In genomic region chr9:34380511-34381315, GRCh38 we compare ENCODE assay signal across 8 cellular contexts.
DNase-seq lines count a peak whose midpoint lies in the region; ATAC-seq and TF ChIP-seq lines count a peak whose summit lies in the region.

No MANE protein-coding gene starts in this region.

- ATAC-seq in HG03175 (IDR thresholded peaks at IDR 0.05; ENCODE audit: unreplicated experiment) (peak; percentile 36), HG03457 (IDR thresholded peaks at IDR 0.05; ENCODE audit: unreplicated experiment) (no peak)

- no peaks in the 10 kb centered on the region for H3K4me1 ChIP-seq in NT2/D1 (ENCODE audit: insufficient read depth, insufficient read length)

- no peaks in the 10 kb centered on the region for H3K36me3 ChIP-seq in NT2/D1 (ENCODE audit: insufficient read depth, insufficient read length, low read length)

- H3K4me3 ChIP-seq in NT2/D1 (ENCODE audit: insufficient read length, low read depth) = peak overlapping the region; percentile 56
- peak overlapping the region; percentile 39 for H3K4me3 ChIP-seq in epithelial cell of esophagus (ENCODE audit: low read length)

- peaks cover 60% of the 10 kb centered on the region for H3K27me3 ChIP-seq in NT2/D1 (ENCODE audit: insufficient read depth, insufficient read length)

- TF ChIP-seq CTCF in epithelial cell of esophagus (IDR thresholded peaks at IDR 0.05; ENCODE audit: insufficient read depth, low read depth, low read length, missing control alignments) = no peak

- no peaks in the 10 kb centered on the region for H3K9me3 ChIP-seq in NT2/D1 (ENCODE audit: insufficient read depth, low read length)

- DNase-seq in ELR (ENCODE audit: low read depth) = peak; percentile 72
- no peak for DNase-seq in NT2/D1 (ENCODE audit: low read depth, low spot score)
- peak; percentile 62 for DNase-seq in activated T-cell treated with anti-CD3 and anti-CD28 coated beads for 4 hours
- peak; percentile 72 for DNase-seq in epithelial cell of esophagus (ENCODE audit: low read depth)
- DNase-seq in midbrain (lab: John Stamatoyannopoulos, UW) = peak; percentile 61
- DNase-seq in stimulated activated CD8-positive, alpha-beta memory T cell treated with anti-CD3 and anti-CD28 coated beads, Interleukin-15, amount 100 ng/mL, for 48 hours (ENCODE audit: low read depth in 2 of 2) = peak; percentile 60 to 70

- peak overlapping the region; percentile 69 for H3K9ac ChIP-seq in NT2/D1 (ENCODE audit: insufficient read length, low read depth)
